ENCODE assay signal across 2 cellular contexts in the genomic region with DNA sequence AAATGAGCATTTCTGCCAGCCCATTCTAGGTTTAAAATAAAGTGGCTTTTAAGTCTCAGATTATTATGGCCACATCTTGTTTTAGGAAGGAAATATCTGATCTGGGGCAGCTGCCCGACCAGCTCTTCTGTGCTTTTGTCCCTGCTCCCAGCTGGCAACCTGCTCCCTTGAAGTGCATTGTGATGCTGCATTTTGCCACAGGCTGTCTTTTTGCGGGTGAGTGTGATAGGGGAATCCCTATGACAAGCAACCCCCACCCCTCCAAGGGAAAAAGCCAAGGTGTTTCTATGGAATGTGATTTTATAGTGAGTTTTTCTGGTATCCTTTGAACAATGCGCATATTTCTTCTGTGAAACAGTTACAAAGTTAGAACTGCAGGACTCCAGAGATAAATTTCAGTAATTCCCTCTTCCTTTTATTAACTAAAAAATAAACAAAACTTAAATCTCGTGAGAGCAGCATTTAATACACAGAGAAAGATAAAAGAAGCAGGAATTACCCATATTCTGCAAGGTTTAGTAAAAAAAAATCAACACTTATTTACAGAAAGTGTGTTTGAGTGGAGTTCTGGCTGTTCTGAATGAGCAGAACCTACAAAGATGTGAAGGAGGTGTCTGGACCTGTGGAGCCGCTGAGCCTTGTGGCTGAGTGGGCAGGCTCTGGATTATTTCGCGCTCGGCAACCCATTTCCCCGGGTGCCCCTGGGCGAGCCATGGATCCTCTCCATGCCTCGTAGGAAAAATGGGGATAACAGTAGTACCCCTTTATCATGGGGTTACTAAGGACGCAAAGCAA.
TF ChIP-seq lines count a peak whose summit lies in the region.

No MANE protein-coding gene starts in this region.

TF ChIP-seq in SK-N-SH, 30 proteins besides CTCF, POLR2A, EP300 and RAD21 (continued from another document):
- TF ChIP-seq, protein P1, sequence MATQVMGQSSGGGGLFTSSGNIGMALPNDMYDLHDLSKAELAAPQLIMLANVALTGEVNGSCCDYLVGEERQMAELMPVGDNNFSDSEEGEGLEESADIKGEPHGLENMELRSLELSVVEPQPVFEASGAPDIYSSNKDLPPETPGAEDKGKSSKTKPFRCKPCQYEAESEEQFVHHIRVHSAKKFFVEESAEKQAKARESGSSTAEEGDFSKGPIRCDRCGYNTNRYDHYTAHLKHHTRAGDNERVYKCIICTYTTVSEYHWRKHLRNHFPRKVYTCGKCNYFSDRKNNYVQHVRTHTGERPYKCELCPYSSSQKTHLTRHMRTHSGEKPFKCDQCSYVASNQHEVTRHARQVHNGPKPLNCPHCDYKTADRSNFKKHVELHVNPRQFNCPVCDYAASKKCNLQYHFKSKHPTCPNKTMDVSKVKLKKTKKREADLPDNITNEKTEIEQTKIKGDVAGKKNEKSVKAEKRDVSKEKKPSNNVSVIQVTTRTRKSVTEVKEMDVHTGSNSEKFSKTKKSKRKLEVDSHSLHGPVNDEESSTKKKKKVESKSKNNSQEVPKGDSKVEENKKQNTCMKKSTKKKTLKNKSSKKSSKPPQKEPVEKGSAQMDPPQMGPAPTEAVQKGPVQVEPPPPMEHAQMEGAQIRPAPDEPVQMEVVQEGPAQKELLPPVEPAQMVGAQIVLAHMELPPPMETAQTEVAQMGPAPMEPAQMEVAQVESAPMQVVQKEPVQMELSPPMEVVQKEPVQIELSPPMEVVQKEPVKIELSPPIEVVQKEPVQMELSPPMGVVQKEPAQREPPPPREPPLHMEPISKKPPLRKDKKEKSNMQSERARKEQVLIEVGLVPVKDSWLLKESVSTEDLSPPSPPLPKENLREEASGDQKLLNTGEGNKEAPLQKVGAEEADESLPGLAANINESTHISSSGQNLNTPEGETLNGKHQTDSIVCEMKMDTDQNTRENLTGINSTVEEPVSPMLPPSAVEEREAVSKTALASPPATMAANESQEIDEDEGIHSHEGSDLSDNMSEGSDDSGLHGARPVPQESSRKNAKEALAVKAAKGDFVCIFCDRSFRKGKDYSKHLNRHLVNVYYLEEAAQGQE (IDR thresholded peaks at IDR 0.05; ENCODE audit: low read depth, low read length) = no peak
- TF ChIP-seq, protein P2, sequence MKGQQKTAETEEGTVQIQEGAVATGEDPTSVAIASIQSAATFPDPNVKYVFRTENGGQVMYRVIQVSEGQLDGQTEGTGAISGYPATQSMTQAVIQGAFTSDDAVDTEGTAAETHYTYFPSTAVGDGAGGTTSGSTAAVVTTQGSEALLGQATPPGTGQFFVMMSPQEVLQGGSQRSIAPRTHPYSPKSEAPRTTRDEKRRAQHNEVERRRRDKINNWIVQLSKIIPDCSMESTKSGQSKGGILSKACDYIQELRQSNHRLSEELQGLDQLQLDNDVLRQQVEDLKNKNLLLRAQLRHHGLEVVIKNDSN (IDR thresholded peaks at IDR 0.05; ENCODE audit: borderline replicate concordance, low read depth) = no peak
- TF ChIP-seq EZH2phosphoT487 (IDR thresholded peaks at IDR 0.05; ENCODE audit: borderline replicate concordance, low read depth) (no peak), NFIC (IDR thresholded peaks at IDR 0.05; ENCODE audit: borderline replicate concordance) (no peak), RCOR1 (IDR thresholded peaks at IDR 0.05; ENCODE audit: low read length) (no peak), MXI1 (IDR thresholded peaks at IDR 0.05; ENCODE audit: low read depth, low read length) (no peak), POLR2AphosphoS5 (IDR thresholded peaks at IDR 0.05; ENCODE audit: low read depth, low read length) (no peak), SIN3A (IDR thresholded peaks at IDR 0.05; ENCODE audit: borderline replicate concordance, low read depth, low read length) (no peak), SMC3 (IDR thresholded peaks at IDR 0.05; ENCODE audit: low read depth, low read length) (no peak)
TF ChIP-seq in SK-N-SH: peak in this region for 0.

TF ChIP-seq in SK-N-SH treated with all-trans-retinoic acid at 6 μM for 48 hours, 23 proteins besides CTCF, POLR2A, EP300 and RAD21 (continued from another document):
- TF ChIP-seq, protein P3, sequence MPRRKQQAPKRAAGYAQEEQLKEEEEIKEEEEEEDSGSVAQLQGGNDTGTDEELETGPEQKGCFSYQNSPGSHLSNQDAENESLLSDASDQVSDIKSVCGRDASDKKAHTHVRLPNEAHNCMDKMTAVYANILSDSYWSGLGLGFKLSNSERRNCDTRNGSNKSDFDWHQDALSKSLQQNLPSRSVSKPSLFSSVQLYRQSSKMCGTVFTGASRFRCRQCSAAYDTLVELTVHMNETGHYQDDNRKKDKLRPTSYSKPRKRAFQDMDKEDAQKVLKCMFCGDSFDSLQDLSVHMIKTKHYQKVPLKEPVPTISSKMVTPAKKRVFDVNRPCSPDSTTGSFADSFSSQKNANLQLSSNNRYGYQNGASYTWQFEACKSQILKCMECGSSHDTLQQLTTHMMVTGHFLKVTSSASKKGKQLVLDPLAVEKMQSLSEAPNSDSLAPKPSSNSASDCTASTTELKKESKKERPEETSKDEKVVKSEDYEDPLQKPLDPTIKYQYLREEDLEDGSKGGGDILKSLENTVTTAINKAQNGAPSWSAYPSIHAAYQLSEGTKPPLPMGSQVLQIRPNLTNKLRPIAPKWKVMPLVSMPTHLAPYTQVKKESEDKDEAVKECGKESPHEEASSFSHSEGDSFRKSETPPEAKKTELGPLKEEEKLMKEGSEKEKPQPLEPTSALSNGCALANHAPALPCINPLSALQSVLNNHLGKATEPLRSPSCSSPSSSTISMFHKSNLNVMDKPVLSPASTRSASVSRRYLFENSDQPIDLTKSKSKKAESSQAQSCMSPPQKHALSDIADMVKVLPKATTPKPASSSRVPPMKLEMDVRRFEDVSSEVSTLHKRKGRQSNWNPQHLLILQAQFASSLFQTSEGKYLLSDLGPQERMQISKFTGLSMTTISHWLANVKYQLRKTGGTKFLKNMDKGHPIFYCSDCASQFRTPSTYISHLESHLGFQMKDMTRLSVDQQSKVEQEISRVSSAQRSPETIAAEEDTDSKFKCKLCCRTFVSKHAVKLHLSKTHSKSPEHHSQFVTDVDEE (CRISPR knock-in tag; IDR thresholded peaks at IDR 0.05) = no peak
